1 cellular context compared by ENCODE assay signal in the genomic region with DNA sequence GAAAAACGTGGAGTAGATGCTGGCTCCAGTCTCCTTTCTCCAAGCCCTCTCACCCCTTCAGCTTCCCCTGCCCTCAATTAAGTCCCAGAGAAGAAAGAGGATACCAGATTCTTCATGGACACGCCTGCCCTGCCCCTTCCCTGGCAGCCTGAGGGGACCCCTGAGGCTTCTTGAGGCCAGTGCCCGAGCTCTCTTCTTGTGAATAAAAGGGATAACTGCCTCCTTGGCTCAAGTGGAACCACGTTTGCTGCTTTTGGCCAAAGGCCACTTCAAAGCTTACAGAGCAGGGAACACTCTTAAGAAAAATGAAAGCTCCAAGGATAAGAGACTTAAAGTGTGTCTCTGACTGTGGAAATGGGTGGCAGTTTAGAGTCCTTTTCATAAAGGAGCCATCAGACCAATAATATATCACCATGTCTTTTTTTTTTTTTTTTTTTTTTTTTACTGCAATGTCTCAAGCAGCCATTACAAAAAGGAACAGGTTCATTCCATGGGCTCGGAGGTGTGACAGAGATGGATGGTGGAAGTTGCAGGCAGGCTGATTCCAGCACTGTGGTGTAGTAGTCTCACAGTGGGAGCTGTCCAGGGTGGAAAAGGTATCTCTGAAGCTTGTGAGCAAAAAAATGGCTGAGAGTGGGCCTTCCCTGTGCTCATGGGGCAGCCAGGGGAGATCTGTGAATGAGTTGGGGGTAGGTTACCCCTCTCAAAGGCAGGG.
TF ChIP-seq lines count a peak whose summit lies in the region.

No MANE protein-coding gene starts in this region.

TF ChIP-seq in HepG2, 621 proteins besides CTCF, POLR2A, EP300 and RAD21 (continued from another document):
- TF ChIP-seq REST (IDR thresholded peaks at IDR 0.05; ENCODE audit: borderline replicate concordance in 1 of 2, low read depth in 1 of 2, low read length in 2 of 2) (peak; percentile 46 to 91), MIER2 (CRISPR knock-in tag; IDR thresholded peaks at IDR 0.05) (peak; percentile 87), ZNF572 (CRISPR knock-in tag; IDR thresholded peaks at IDR 0.05) (peak; percentile 65; the same call in 1 of the 2 replicates), ZBTB42 (CRISPR knock-in tag; IDR thresholded peaks at IDR 0.05) (no peak)
